ENCODE assay signal across 1 cellular context in genomic region chr4:73080789-73081188, GRCh38.
TF ChIP-seq lines count a peak whose summit lies in the region.

No MANE protein-coding gene starts in this region.

TF ChIP-seq in WTC11, 78 proteins besides CTCF, POLR2A, EP300 and RAD21 (continued from another document):
- TF ChIP-seq, protein P1, sequence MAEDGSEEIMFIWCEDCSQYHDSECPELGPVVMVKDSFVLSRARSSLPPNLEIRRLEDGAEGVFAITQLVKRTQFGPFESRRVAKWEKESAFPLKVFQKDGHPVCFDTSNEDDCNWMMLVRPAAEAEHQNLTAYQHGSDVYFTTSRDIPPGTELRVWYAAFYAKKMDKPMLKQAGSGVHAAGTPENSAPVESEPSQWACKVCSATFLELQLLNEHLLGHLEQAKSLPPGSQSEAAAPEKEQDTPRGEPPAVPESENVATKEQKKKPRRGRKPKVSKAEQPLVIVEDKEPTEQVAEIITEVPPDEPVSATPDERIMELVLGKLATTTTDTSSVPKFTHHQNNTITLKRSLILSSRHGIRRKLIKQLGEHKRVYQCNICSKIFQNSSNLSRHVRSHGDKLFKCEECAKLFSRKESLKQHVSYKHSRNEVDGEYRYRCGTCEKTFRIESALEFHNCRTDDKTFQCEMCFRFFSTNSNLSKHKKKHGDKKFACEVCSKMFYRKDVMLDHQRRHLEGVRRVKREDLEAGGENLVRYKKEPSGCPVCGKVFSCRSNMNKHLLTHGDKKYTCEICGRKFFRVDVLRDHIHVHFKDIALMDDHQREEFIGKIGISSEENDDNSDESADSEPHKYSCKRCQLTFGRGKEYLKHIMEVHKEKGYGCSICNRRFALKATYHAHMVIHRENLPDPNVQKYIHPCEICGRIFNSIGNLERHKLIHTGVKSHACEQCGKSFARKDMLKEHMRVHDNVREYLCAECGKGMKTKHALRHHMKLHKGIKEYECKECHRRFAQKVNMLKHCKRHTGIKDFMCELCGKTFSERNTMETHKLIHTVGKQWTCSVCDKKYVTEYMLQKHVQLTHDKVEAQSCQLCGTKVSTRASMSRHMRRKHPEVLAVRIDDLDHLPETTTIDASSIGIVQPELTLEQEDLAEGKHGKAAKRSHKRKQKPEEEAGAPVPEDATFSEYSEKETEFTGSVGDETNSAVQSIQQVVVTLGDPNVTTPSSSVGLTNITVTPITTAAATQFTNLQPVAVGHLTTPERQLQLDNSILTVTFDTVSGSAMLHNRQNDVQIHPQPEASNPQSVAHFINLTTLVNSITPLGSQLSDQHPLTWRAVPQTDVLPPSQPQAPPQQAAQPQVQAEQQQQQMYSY (CRISPR knock-in tag; IDR thresholded peaks at IDR 0.05), result no peak
- no peak for TF ChIP-seq ZNF281 (CRISPR knock-in tag; IDR thresholded peaks at IDR 0.05)
- no peak for TF ChIP-seq TP53 (CRISPR knock-in tag; IDR thresholded peaks at IDR 0.05)
- no peak for TF ChIP-seq FOXP1 (CRISPR knock-in tag; IDR thresholded peaks at IDR 0.05; ENCODE audit: borderline replicate concordance)
- TF ChIP-seq ATF3 (CRISPR knock-in tag; conservative IDR thresholded peaks at IDR 0.05), result no peak
